ENCODE assay signal across 8 cellular contexts in the genomic region with DNA sequence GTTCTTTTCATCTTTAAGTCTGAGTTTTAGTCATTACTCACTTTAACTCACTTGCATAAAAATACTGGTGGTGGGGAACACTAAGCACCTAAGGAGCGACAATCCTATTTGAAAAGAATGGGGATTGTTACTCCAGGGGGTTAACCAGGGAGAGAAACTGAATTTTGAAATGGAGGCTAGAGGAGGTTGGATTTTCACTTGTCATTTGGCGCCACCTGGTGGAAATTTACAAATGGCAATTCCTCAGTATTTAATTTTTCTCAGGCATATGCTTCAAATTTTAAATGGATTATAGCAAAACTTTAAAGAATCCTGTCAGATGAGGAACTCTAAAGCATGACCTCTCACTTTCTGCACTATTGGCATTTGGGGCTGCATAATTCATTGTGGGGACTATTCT. TPM values are rescaled to one million over a fixed set of nuclear protein-coding genes. Genes with fewer than 3 reads are reported as not detected.
DNase-seq lines count a peak whose midpoint lies in the region; TF ChIP-seq lines count a peak whose summit lies in the region.

No MANE protein-coding gene starts in this region.

- H3K4me1 Mint-ChIP-seq in activated CD4-positive, alpha-beta T cell treated with anti-CD3 and anti-CD28 coated beads, Interleukin-2, amount 10 ng/mL, durations not matched to agents 7 days and 5 days = peaks cover 40% of the 10 kb centered on the region

- CTCF ChIA-PET in activated CD4-positive, alpha-beta T cell treated with anti-CD3 and anti-CD28 coated beads, Interleukin-2, amount 10 ng/mL, durations not matched to agents 7 days and 5 days (lab: Charles Lee) = interaction anchor here (0.7 to 1.2 kb wide), 3 partner anchors 282 to 526 kb away, joined by 3 to 6 read pairs (median 4); a partner anchor contains a TSS

- no peaks in the 10 kb centered on the region for H3K9me3 Mint-ChIP-seq in activated CD4-positive, alpha-beta T cell treated with anti-CD3 and anti-CD28 coated beads, Interleukin-2, amount 10 ng/mL, durations not matched to agents 7 days and 5 days

- no peak overlapping the region for H3K27ac ChIP-seq in testis

- H3K36me3 Mint-ChIP-seq in activated CD4-positive, alpha-beta T cell treated with anti-CD3 and anti-CD28 coated beads, Interleukin-2, amount 10 ng/mL, durations not matched to agents 7 days and 5 days (ENCODE audit: low read depth) = no peaks in the 10 kb centered on the region

- no peak for TF ChIP-seq POLR2A in testis (IDR thresholded peaks at IDR 0.05)

- no peak overlapping the region for H3K4me3 ChIP-seq in testis

- H3K36me3 ChIP-seq in testis (ENCODE audit: low read depth, missing control alignments) = no peaks in the 10 kb centered on the region

- peak; percentile 63 to 81 (median 67) for TF ChIP-seq CTCF in testis (IDR thresholded peaks at IDR 0.05)

- H3K27me3 ChIP-seq in testis = no peaks in the 10 kb centered on the region

- intact Hi-C loops in testis (cut with DNase I; ENCODE audit: low total_unique reads) = loop anchor here (10.0 kb wide), 1 partner anchor 528 kb away; no protein-coding TSS in a partner anchor

- H3K9me3 ChIP-seq in testis = no peaks in the 10 kb centered on the region

- H3K4me1 ChIP-seq in testis = no peaks in the 10 kb centered on the region

- 13 to 26% methylated on average over 2 of the region's 2 CpGs for WGBS in testis, 2 donors

- DNase-seq in activated gamma-delta T cell treated with Interleukin-2 at 50 U/mL for 16 hours (peak; percentile 57), activated gamma-delta T cell (lab: John Stamatoyannopoulos, UW) (no peak), NCI-H2171 treated with DMSO at 0.1 percent for 48 hours (lab: John Stamatoyannopoulos, UW) (peak; percentile 42), dermis blood vessel endothelial cell (peak; percentile 66), myocyte (ENCODE audit: low read depth) (peak; percentile 59), testis (peak; percentile 55), GOT3 (lab: John Stamatoyannopoulos, UW) (no peak)
- peak; percentile 67 for DNase-seq in activated CD4-positive, alpha-beta T cell treated with anti-CD3 and anti-CD28 coated beads, Interleukin-2, amount 10 ng/mL, durations not matched to agents 7 days and 5 days

- no peak overlapping the region for H3K4me3 Mint-ChIP-seq in activated CD4-positive, alpha-beta T cell treated with anti-CD3 and anti-CD28 coated beads, Interleukin-2, amount 10 ng/mL, durations not matched to agents 7 days and 5 days

- POLR2A ChIA-PET in activated CD4-positive, alpha-beta T cell treated with anti-CD3 and anti-CD28 coated beads, Interleukin-2, amount 10 ng/mL, durations not matched to agents 7 days and 5 days (lab: Charles Lee) = no interaction called here

- H3K27ac Mint-ChIP-seq in activated CD4-positive, alpha-beta T cell treated with anti-CD3 and anti-CD28 coated beads, Interleukin-2, amount 10 ng/mL, durations not matched to agents 7 days and 5 days = peak overlapping the region; percentile 68

- H3K27me3 Mint-ChIP-seq in activated CD4-positive, alpha-beta T cell treated with anti-CD3 and anti-CD28 coated beads, Interleukin-2, amount 10 ng/mL, durations not matched to agents 7 days and 5 days = peaks cover 16% of the 10 kb centered on the region

RNA-seq across cellular contexts. Expression of a gene that starts 2.7 kb away (rescaled TPM):
- total RNA-seq in activated CD4-positive, alpha-beta T cell treated with anti-CD3 and anti-CD28 coated beads, Interleukin-2, amount 10 ng/mL, durations not matched to agents 7 days and 5 days = 10 to 100 TPM; 17.4 to 17.5 TPM
- total RNA-seq in dermis blood vessel endothelial cell = 11.4 and 12.8 TPM in 2 replicates
- total RNA-seq in myocyte = 14.2 and 18.4 TPM in 2 replicates
- 15.5 TPM for polyA plus RNA-seq in myocyte (2012)
- 10 to 100 TPM; 19.9 to 23.6 TPM for total RNA-seq in testis
- polyA plus RNA-seq in testis (ENCODE audit: insufficient read depth, low read depth, low replicate concordance) = 15.9 TPM

Comparison
In these comparisons a context has a peak if more than half of its experiments do, and no peak if none do; other contexts are left out.
1. DNase-seq: peak in activated gamma-delta T cell treated with Interleukin-2 at 50 U/mL for 16 hours (single experiment), NCI-H2171 treated with DMSO at 0.1 percent for 48 hours (single experiment), activated CD4-positive, alpha-beta T cell treated with anti-CD3 and anti-CD28 coated beads, Interleukin-2, amount 10 ng/mL, durations not matched to agents 7 days and 5 days (single experiment), dermis blood vessel endothelial cell (single experiment), myocyte (single experiment) and testis (single experiment); none in activated gamma-delta T cell (single experiment) and GOT3 (single experiment).